In genomic region chr20:25178563-25179438, GRCh38 we compare ENCODE assay signal across 9 cellular contexts. TPM values are rescaled to one million over a fixed set of nuclear protein-coding genes. Genes with fewer than 3 reads are reported as not detected.
A peak's percentile ranks its signal among the peaks of the same experiment; 100 is the strongest.
DNase-seq lines count a peak whose midpoint lies in the region; ATAC-seq, FAIRE-seq and TF ChIP-seq lines count a peak whose summit lies in the region.
"Had no signal": no experiment of that assay in that cellular context is flagged by ENCODE, and none has a peak within 500 bp of the region (broad histone marks: within the 10 kb centered on the region; RNA-seq: fewer than 3 reads in every experiment).

No MANE protein-coding gene starts in this region.

- no peak overlapping the region for H3K4me3 ChIP-seq in GM23248
- H3K4me3 ChIP-seq in astrocyte (ENCODE audit: insufficient read depth, low read depth, low read length), result no peak overlapping the region
- H3K4me3 ChIP-seq in right cardiac atrium (ENCODE audit: low read length), result no peak overlapping the region
- no peak overlapping the region for H3K4me3 ChIP-seq in small intestine (ENCODE audit: low read depth in 1 of 2, low read length in 2 of 2)

- no peaks in the 10 kb centered on the region for H3K9me3 ChIP-seq in GM23248 (ENCODE audit: low read depth)
- no peaks in the 10 kb centered on the region for H3K9me3 ChIP-seq in astrocyte (ENCODE audit: insufficient read depth, low read depth, low read length)
- H3K9me3 ChIP-seq in right cardiac atrium (ENCODE audit: control insufficient read depth, low read length), result no peaks in the 10 kb centered on the region
- H3K9me3 ChIP-seq in small intestine (ENCODE audit: control insufficient read depth, low read depth), result no peaks in the 10 kb centered on the region

- peak; percentile 82 for DNase-seq in Caki2 (ENCODE audit: low read depth)
- DNase-seq in GM23248, result peak; percentile 92
- DNase-seq in NCI-H345 (lab: John Stamatoyannopoulos, UW), result peak; percentile 55
- DNase-seq in astrocyte (ENCODE audit: low read depth), result peak; percentile 85
- peak in 2 of 3 donors; percentile 54 to 63 for DNase-seq in right cardiac atrium
- DNase-seq in small intestine, result peak; percentile 64
- DNase-seq in stimulated activated CD8-positive, alpha-beta memory T cell treated with anti-CD3 and anti-CD28 coated beads, Interleukin-4, amount 100 ng/mL, for 48 hours, result no peak

- peaks cover 39% of the 10 kb centered on the region for H3K27me3 Mint-ChIP-seq in astrocyte (ENCODE audit: low read depth, unreplicated experiment)

- ATAC-seq in right cardiac atrium (peak; percentile 88), HG03565 (IDR thresholded peaks at IDR 0.05; ENCODE audit: unreplicated experiment) (no peak)

- H3K79me2 ChIP-seq in GM23248 (ENCODE audit: insufficient read depth) (no peaks in the 10 kb centered on the region), astrocyte (ENCODE audit: insufficient read depth, low read length) (no peaks in the 10 kb centered on the region)

- H3K4me2 ChIP-seq in GM23248 (ENCODE audit: unreplicated experiment) (no peak overlapping the region), astrocyte (ENCODE audit: low read length) (peak overlapping the region; percentile 63)

- no peak overlapping the region for H3K9ac ChIP-seq in GM23248
- peak overlapping the region; percentile 23 for H3K9ac ChIP-seq in astrocyte (ENCODE audit: low read length)

- intact Hi-C loops in right cardiac atrium (cut with DNase I), result loop anchor here in 3 of 4 donors (5.0 to 10.0 kb wide), 5 partner anchors 54 to 182 kb away; no protein-coding TSS in a partner anchor

- H3K27me3 ChIP-seq in GM23248 (replicated peaks; ENCODE audit: insufficient read depth) (peaks cover 6% of the 10 kb centered on the region), astrocyte (ENCODE audit: insufficient read depth, low read length) (no peaks in the 10 kb centered on the region), right cardiac atrium (ENCODE audit: control insufficient read depth, insufficient read depth) (no peaks in the 10 kb centered on the region), small intestine (ENCODE audit: control insufficient read depth in 2 of 2, insufficient read depth in 2 of 2, low read length in 2 of 2) (no peaks in the 10 kb centered on the region)

- H3K9me3 Mint-ChIP-seq in astrocyte (ENCODE audit: unreplicated experiment), result peaks cover 13% of the 10 kb centered on the region

- no peaks in the 10 kb centered on the region for H3K9me2 ChIP-seq in GM23248 (ENCODE audit: insufficient read depth)

- in situ Hi-C loops in Caki2 (cut with HindIII; ENCODE audit: low pct_unique_long_range_greater_than_20kb, low sequenced_read_pairs), result no loop called here
- in situ Hi-C loops in GM23248 (cut with MboI), result loop anchor here (10.0 kb wide), 2 partner anchors 114 to 184 kb away; partner anchors contain the start of gene APMAP

- FAIRE-seq in astrocyte (lab: Jason Lieb, UNC) (peak; percentile 94), small intestine (lab: Jason Lieb, UNC) (no peak)

- H2AFZ ChIP-seq in GM23248 (no peak overlapping the region), astrocyte (ENCODE audit: low read depth, low read length) (peak overlapping the region; percentile 46)

- H3K36me3 ChIP-seq in GM23248 (ENCODE audit: low read depth) (no peaks in the 10 kb centered on the region), astrocyte (ENCODE audit: insufficient read depth, low read length) (no peaks in the 10 kb centered on the region), small intestine (ENCODE audit: control insufficient read depth in 2 of 2, insufficient read depth in 2 of 2, low read length in 2 of 2) (no peaks in the 10 kb centered on the region)

- H3K4me3 Mint-ChIP-seq in astrocyte (ENCODE audit: unreplicated experiment), result no peak overlapping the region
- H3K4me3 Mint-ChIP-seq: T-helper 1 cell treated with Interleukin-12 subunit alpha and Interleukin-12 subunit beta and Interleukin-4 antibody, amounts not matched to agents 30 μg/mL and 1 μg/mL, for 36 hours had no signal

- H3K36me3 Mint-ChIP-seq in astrocyte (ENCODE audit: low read depth, unreplicated experiment), result no peaks in the 10 kb centered on the region

- H3K27ac ChIP-seq in GM23248 (peak overlapping the region; percentile 32), astrocyte (ENCODE audit: low read depth, low read length) (peak overlapping the region; percentile 30), right cardiac atrium (ENCODE audit: low read length) (no peak overlapping the region), small intestine (ENCODE audit: low read depth in 1 of 2, low read length in 1 of 2) (no peak overlapping the region)

- H4K20me1 ChIP-seq in GM23248 (ENCODE audit: insufficient read depth) (no peaks in the 10 kb centered on the region), astrocyte (ENCODE audit: insufficient read depth, low read length) (no peaks in the 10 kb centered on the region)

- H3F3A ChIP-seq in GM23248 (ENCODE audit: insufficient read depth), result peaks cover 10% of the 10 kb centered on the region

- peaks cover 11% of the 10 kb centered on the region for H3K4me1 Mint-ChIP-seq in astrocyte (ENCODE audit: low read depth, unreplicated experiment)

- H3K4me1 ChIP-seq in GM23248 (ENCODE audit: insufficient read depth), result peaks cover 17% of the 10 kb centered on the region
- H3K4me1 ChIP-seq in astrocyte (ENCODE audit: insufficient read depth, low read length), result peaks cover 21% of the 10 kb centered on the region
- H3K4me1 ChIP-seq in right cardiac atrium (ENCODE audit: control insufficient read depth, insufficient read depth, low read length), result peaks cover 4% of the 10 kb centered on the region
- no peaks in the 10 kb centered on the region for H3K4me1 ChIP-seq in small intestine (ENCODE audit: control insufficient read depth in 2 of 2, insufficient read depth in 1 of 2, low read depth in 1 of 2, low read length in 1 of 2)

- H3K27ac Mint-ChIP-seq in astrocyte (ENCODE audit: unreplicated experiment), result no peak overlapping the region
- H3K27ac Mint-ChIP-seq: T-helper 1 cell treated with Interleukin-12 subunit alpha and Interleukin-12 subunit beta and Interleukin-4 antibody, amounts not matched to agents 30 μg/mL and 1 μg/mL, for 36 hours had no signal

- 15% methylated on average over 7 of the region's 7 CpGs for WGBS in GM23248 (ENCODE audit: low coverage in 1 of 2, low lambda C conversion rate in 2 of 2, missing lambda C conversion rate in 2 of 2), 2 experiments
- WGBS in right cardiac atrium, result 31% methylated on average over 7 of the region's 7 CpGs
- 36 to 41% (median 38%) methylated on average over 7 of the region's 7 CpGs for WGBS in small intestine, 3 donors

- TF ChIP-seq CTCF in astrocyte (IDR thresholded peaks at IDR 0.05; ENCODE audit: insufficient read depth, low read depth, low read length), result peak; percentile 93

RNA-seq across cellular contexts. Expression of gene ENTPD6, which starts 16.7 kb away (rescaled TPM):
- total RNA-seq in Caki2 (2014; rRNA removed; shearing (Covaris generic); ENCODE audit: low replicate concordance), result 88.4 and 122 TPM in 2 replicates
- total RNA-seq in GM23248 (2014; rRNA removed; shearing (Covaris generic)), result 46.4 and 50.4 TPM in 2 replicates
- polyA plus RNA-seq in GM23248 (2016; fragmentation: Nextera tagmentation; extraction: Ambion mirVana) (32.9 and 36.0 TPM in 2 replicates), right cardiac atrium (146 TPM), small intestine (100 to 1,000 TPM in 2 of 3 donors, 10 to 100 TPM in 1; 84.1 to 242 (median 163) TPM)
- total RNA-seq in astrocyte (50.7 and 57.8 TPM in 2 replicates), right cardiac atrium (100 to 1,000 TPM; 102 to 132 (median 127) TPM)

Comparison
In these comparisons a context has a peak if more than half of its experiments do, and no peak if none do; other contexts are left out.
1. H3K27ac ChIP-seq: peak in GM23248 (single experiment) and astrocyte (single experiment); none in right cardiac atrium (single experiment) and small intestine (0 of 2).